8 cellular contexts compared by ENCODE assay signal in genomic region chr6:32970413-32971244, GRCh38.
DNase-seq lines count a peak whose midpoint lies in the region; ATAC-seq and TF ChIP-seq lines count a peak whose summit lies in the region.

No MANE protein-coding gene starts in this region.

- DNase-seq in COLO829 (ENCODE audit: low spot score) (peak; percentile 75), HuH-7 (ENCODE audit: low spot score) (peak; percentile 58), RKO (ENCODE audit: low spot score) (peak; percentile 86), fibroblast of the conjunctiva (ENCODE audit: low read depth) (peak; percentile 90), nephron progenitor cell (peak; percentile 67)
- DNase-seq in activated effector memory CD4-positive, alpha-beta T cell treated with anti-CD3 and anti-CD28 coated beads, Interleukin-2, amount 50 U/mL, for 16 hours, result peak; percentile 91
- peak; percentile 86 to 92 for DNase-seq in stimulated activated naive CD8-positive, alpha-beta T cell treated with anti-CD3 and anti-CD28 coated beads, Interleukin-15, amount 100 ng/mL, for 72 hours

- no peak for TF ChIP-seq CTCF in nephron progenitor cell (IDR thresholded peaks at IDR 0.05)

- peak overlapping the region; percentile 100 for H3K27ac Mint-ChIP-seq in nephron progenitor cell
- H3K27ac Mint-ChIP-seq in stimulated activated naive CD8-positive, alpha-beta T cell treated with anti-CD3 and anti-CD28 coated beads, Interleukin-15, amount 100 ng/mL, for 72 hours, result peak overlapping the region; percentile 99 to 100

- peaks cover 36% of the 10 kb centered on the region for H3K4me1 Mint-ChIP-seq in nephron progenitor cell
- H3K4me1 Mint-ChIP-seq in stimulated activated naive CD8-positive, alpha-beta T cell treated with anti-CD3 and anti-CD28 coated beads, Interleukin-15, amount 100 ng/mL, for 72 hours, result peaks cover 38% of the 10 kb centered on the region

- H3K27me3 Mint-ChIP-seq in nephron progenitor cell (ENCODE audit: low read depth, poor library complexity), result peaks cover 8% of the 10 kb centered on the region
- H3K27me3 Mint-ChIP-seq in stimulated activated naive CD8-positive, alpha-beta T cell treated with anti-CD3 and anti-CD28 coated beads, Interleukin-15, amount 100 ng/mL, for 72 hours, result no peaks in the 10 kb centered on the region

- peak; percentile 57 for ATAC-seq in stimulated activated naive CD8-positive, alpha-beta T cell treated with anti-CD3 and anti-CD28 coated beads, Interleukin-15, amount 100 ng/mL, for 72 hours
- ATAC-seq in HG03280 (IDR thresholded peaks at IDR 0.05; ENCODE audit: unreplicated experiment), result no peak

- H3K4me3 Mint-ChIP-seq in nephron progenitor cell, result peak overlapping the region; percentile 98
- peak overlapping the region; percentile 75 to 82 for H3K4me3 Mint-ChIP-seq in stimulated activated naive CD8-positive, alpha-beta T cell treated with anti-CD3 and anti-CD28 coated beads, Interleukin-15, amount 100 ng/mL, for 72 hours

- peaks cover 35% of the 10 kb centered on the region for H3K36me3 Mint-ChIP-seq in nephron progenitor cell (ENCODE audit: low read depth)

- no peaks in the 10 kb centered on the region for H3K9me3 Mint-ChIP-seq in nephron progenitor cell
- H3K9me3 Mint-ChIP-seq in stimulated activated naive CD8-positive, alpha-beta T cell treated with anti-CD3 and anti-CD28 coated beads, Interleukin-15, amount 100 ng/mL, for 72 hours, result no peaks in the 10 kb centered on the region
